Comparison of ENCODE assay signal across 9 cellular contexts in genomic region chr14:70201994-70202393, GRCh38. TPM values are rescaled to one million over a fixed set of nuclear protein-coding genes. Genes with fewer than 3 reads are reported as not detected.
"Had no signal": no experiment of that assay in that cellular context is flagged by ENCODE, and none has a peak within 500 bp of the region (broad histone marks: within the 10 kb centered on the region; RNA-seq: fewer than 3 reads in every experiment).

No MANE protein-coding gene starts in this region.

- H3K36me3 ChIP-seq: HAP-1 had no signal

- DNase-seq: GM23248, GOT3, H7, H9, HCEC 1CT, HFFc6 had no signal

- H3K27ac ChIP-seq: GM23248 had no signal

- H3K9ac ChIP-seq: GM23248 had no signal

- H3K9me3 ChIP-seq: HAP-1 had no signal

- ATAC-seq: GM23338 had no signal

- H3K4me1 ChIP-seq: HAP-1 had no signal

- H3K4me2 ChIP-seq: GM23338 had no signal

- H2AFZ ChIP-seq: GM23248, GM23338 had no signal

- H3K4me3 ChIP-seq: GM23248, GM23338, HAP-1 had no signal

RNA-seq across cellular contexts. Expression of gene SLC8A3, which starts 13.2 kb away (rescaled TPM):
- total RNA-seq: GM23248, H4, HFFc6 had no signal
- polyA plus RNA-seq: GM23248 had no signal
